In the genomic region with DNA sequence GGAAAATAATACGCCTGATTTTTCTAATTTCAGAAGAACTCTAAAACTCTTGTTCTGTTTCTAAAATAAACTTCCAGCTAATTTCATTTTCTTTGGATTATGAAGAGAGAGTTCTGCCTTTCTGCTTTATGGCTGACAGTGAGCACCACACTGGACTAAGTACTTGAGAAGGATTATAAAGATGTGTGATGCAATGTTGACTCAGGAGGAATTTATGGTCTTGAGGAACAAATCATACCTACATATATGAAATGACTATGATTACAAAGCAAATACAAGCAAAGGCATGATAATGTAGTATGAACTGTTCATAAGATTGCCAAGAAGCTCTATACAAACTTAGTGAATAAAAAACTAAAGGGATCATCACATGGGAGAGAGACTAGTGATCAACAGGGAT, we compare ENCODE assay signal across 24 cellular contexts. TPM values are rescaled to one million over a fixed set of nuclear protein-coding genes. Genes with fewer than 3 reads are reported as not detected.
DNase-seq lines count a peak whose midpoint lies in the region; ATAC-seq and TF ChIP-seq lines count a peak whose summit lies in the region.
"Had no signal": no experiment of that assay in that cellular context is flagged by ENCODE, and none has a peak within 500 bp of the region (broad histone marks: within the 10 kb centered on the region; RNA-seq: fewer than 3 reads in every experiment).

No MANE protein-coding gene starts in this region.

- H3K4me1 ChIP-seq in hepatocyte (ENCODE audit: insufficient read depth), result no peaks in the 10 kb centered on the region
- H3K4me1 ChIP-seq in left ventricle myocardium inferior, result no peaks in the 10 kb centered on the region
- H3K4me1 ChIP-seq: body of pancreas, thyroid gland had no signal

- H3K9me3 Mint-ChIP-seq in activated naive CD4-positive, alpha-beta T cell treated with anti-CD3 and anti-CD28 coated beads, Interleukin-2, amount 50 U/mL, for 72 hours, result no peaks in the 10 kb centered on the region
- H3K9me3 Mint-ChIP-seq: activated T-helper 1 cell treated with anti-CD3 and anti-CD28 coated beads, Interleukin-12 subunit alpha, Interleukin-12 subunit beta, Interleukin-2, Interleukin-4 antibody, amounts not matched to agents 30 ng/mL and 10 ng/mL and 1 ng/mL, durations not matched to agents 14 hours and 24 hours and 36 hours had no signal

- H3K4me2 ChIP-seq in hepatocyte, result no peak overlapping the region
- H3K4me2 ChIP-seq: smooth muscle cell had no signal

- no peak for ATAC-seq in activated naive CD4-positive, alpha-beta T cell treated with anti-CD3 and anti-CD28 coated beads, Interleukin-2, amount 50 U/mL, for 72 hours
- ATAC-seq: body of pancreas; left lobe of liver; stimulated activated naive CD8-positive, alpha-beta T cell treated with anti-CD3 and anti-CD28 coated beads, Interleukin-15, Interleukin-2, amounts not matched to agents 100 U/mL and 50 U/mL, for 24 hours had no signal

- H2AFZ ChIP-seq in hepatocyte, result no peak overlapping the region

- intact Hi-C loops in left ventricle myocardium inferior (cut with micrococcal nuclease), result no loop called here

- H3K9me3 ChIP-seq in hepatocyte (ENCODE audit: low read depth) (no peaks in the 10 kb centered on the region), left ventricle myocardium inferior (replicated peaks) (no peaks in the 10 kb centered on the region)
- H3K9me3 ChIP-seq: body of pancreas, thyroid gland had no signal

- H3K79me2 ChIP-seq in hepatocyte, result no peaks in the 10 kb centered on the region

- no peaks in the 10 kb centered on the region for H4K20me1 ChIP-seq in hepatocyte (ENCODE audit: insufficient read depth, poor library complexity, severe bottlenecking)

- TF ChIP-seq CTCF in choroid plexus epithelial cell (conservative IDR thresholded peaks at IDR 0.05; ENCODE audit: low read depth, low read length), result no peak
- TF ChIP-seq CTCF in hepatocyte (IDR thresholded peaks at IDR 0.05; ENCODE audit: poor library complexity), result no peak
- TF ChIP-seq CTCF in left ventricle myocardium inferior (IDR thresholded peaks at IDR 0.05; ENCODE audit: borderline replicate concordance), result no peak

- H3K27ac ChIP-seq in hepatocyte (no peak overlapping the region), left ventricle myocardium inferior (replicated peaks) (no peak overlapping the region)
- H3K27ac ChIP-seq: body of pancreas, thyroid gland had no signal

- no peaks in the 10 kb centered on the region for H3K36me3 Mint-ChIP-seq in activated naive CD4-positive, alpha-beta T cell treated with anti-CD3 and anti-CD28 coated beads, Interleukin-2, amount 50 U/mL, for 72 hours

- 88% methylated on average over 1 of the region's 1 CpG for WGBS in hepatocyte (ENCODE audit: low lambda C conversion rate, missing lambda C conversion rate)

- H3K4me3 ChIP-seq in choroid plexus epithelial cell (ENCODE audit: low read depth, low read length) (no peak overlapping the region), hepatocyte (no peak overlapping the region), left ventricle myocardium inferior (no peak overlapping the region)
- H3K4me3 ChIP-seq: body of pancreas, smooth muscle cell, thyroid gland had no signal

- no peak overlapping the region for H3K27ac Mint-ChIP-seq in activated naive CD4-positive, alpha-beta T cell treated with anti-CD3 and anti-CD28 coated beads, Interleukin-2, amount 50 U/mL, for 72 hours
- H3K27ac Mint-ChIP-seq: activated naive CD8-positive, alpha-beta T cell; activated T-helper 1 cell treated with anti-CD3 and anti-CD28 coated beads, Interleukin-12 subunit alpha, Interleukin-12 subunit beta, Interleukin-2, Interleukin-4 antibody, amounts not matched to agents 30 ng/mL and 10 ng/mL and 1 ng/mL, durations not matched to agents 14 hours and 24 hours and 36 hours; IgD-negative memory B cell had no signal

- no peaks in the 10 kb centered on the region for H3K9me2 ChIP-seq in hepatocyte (replicated peaks; ENCODE audit: insufficient read depth)

- DNase-seq in EH (ENCODE audit: low read depth) (peak; percentile 23), LHCN-M2 (ENCODE audit: low read depth) (peak; percentile 22), choroid plexus epithelial cell (ENCODE audit: low read depth) (peak; percentile 27), hepatocyte (ENCODE audit: low spot score) (peak; percentile 32), mucosa of gallbladder (ENCODE audit: low spot score) (no peak), dedifferentiated amniotic fluid mesenchymal stem cell (ENCODE audit: extremely low spot score) (no peak), left ventricle myocardium inferior (no peak)
- DNase-seq in activated naive CD4-positive, alpha-beta T cell treated with anti-CD3 and anti-CD28 coated beads, Interleukin-2, amount 50 U/mL, for 72 hours (ENCODE audit: low spot score in 2 of 2), result no peak
- DNase-seq: activated CD4-positive, alpha-beta T cell treated with anti-CD3 and anti-CD28 coated beads for 48 hours; body of pancreas; C1 segment of cervical spinal cord; dermis blood vessel endothelial cell; NCI-H1694 treated with DMSO at 0.1 percent for 48 hours; NCI-H748 treated with DMSO at 0.1 percent for 48 hours; SHP77 treated with DMSO at 0.1 percent for 48 hours; stimulated activated CD4-positive, alpha-beta T cell treated with anti-CD3 and anti-CD28 coated beads, Interleukin-4, amount 100 ng/mL, for 1 hour; stimulated activated naive CD8-positive, alpha-beta T cell treated with anti-CD3 and anti-CD28 coated beads, Interleukin-15, Interleukin-2, amounts not matched to agents 100 U/mL and 50 U/mL, for 24 hours; T-helper 1 cell; thyroid gland had no signal

- H3K36me3 ChIP-seq in hepatocyte (replicated peaks; ENCODE audit: insufficient read depth, low read depth) (no peaks in the 10 kb centered on the region), left ventricle myocardium inferior (no peaks in the 10 kb centered on the region)
- H3K36me3 ChIP-seq: thyroid gland had no signal

- no peaks in the 10 kb centered on the region for H3K27me3 ChIP-seq in hepatocyte
- H3K27me3 ChIP-seq in left ventricle myocardium inferior (ENCODE audit: low read depth), result no peaks in the 10 kb centered on the region
- H3K27me3 ChIP-seq: body of pancreas, thyroid gland had no signal

RNA-seq across cellular contexts. Expression of gene SLC25A5, which starts 13.0 kb away (rescaled TPM):
- total RNA-seq in LHCN-M2 (2014; rRNA removed) (232 and 250 TPM in 2 replicates), hepatocyte (343 and 383 TPM in 2 replicates), mucosa of gallbladder (257 TPM), left ventricle myocardium inferior (191 TPM)
- 320 TPM for polyA plus RNA-seq in LHCN-M2 (2012)
- polyA plus RNA-seq in hepatocyte, result 248 and 282 TPM in 2 replicates
- total RNA-seq in activated naive CD4-positive, alpha-beta T cell treated with anti-CD3 and anti-CD28 coated beads, Interleukin-2, amount 50 U/mL, for 72 hours, result 100 to 1,000 TPM; 598 to 874 TPM

RNA-seq across cellular contexts. Expression of gene SLC25A43, which starts 56.1 kb away (rescaled TPM):
- total RNA-seq in LHCN-M2 (2014; rRNA removed) (17.0 and 17.8 TPM in 2 replicates), hepatocyte (14.9 and 15.5 TPM in 2 replicates), mucosa of gallbladder (4.3 TPM), left ventricle myocardium inferior (1.4 TPM)
- 7.5 TPM for polyA plus RNA-seq in LHCN-M2 (2012)
- polyA plus RNA-seq in hepatocyte, result 11.3 and 13.1 TPM in 2 replicates
- 1 to 10 TPM; 1.8 to 9.2 TPM for total RNA-seq in activated naive CD4-positive, alpha-beta T cell treated with anti-CD3 and anti-CD28 coated beads, Interleukin-2, amount 50 U/mL, for 72 hours

Comparison
In these comparisons a context has a peak if more than half of its experiments do, and no peak if none do; other contexts are left out.
1. DNase-seq: peak in EH (single experiment), LHCN-M2 (single experiment), choroid plexus epithelial cell (single experiment) and hepatocyte (single experiment); none in activated naive CD4-positive, alpha-beta T cell treated with anti-CD3 and anti-CD28 coated beads, Interleukin-2, amount 50 U/mL, for 72 hours (0 of 2), mucosa of gallbladder (single experiment), dedifferentiated amniotic fluid mesenchymal stem cell (single experiment) and left ventricle myocardium inferior (single experiment).